Comparison of ENCODE assay signal across 7 cellular contexts in the genomic region with DNA sequence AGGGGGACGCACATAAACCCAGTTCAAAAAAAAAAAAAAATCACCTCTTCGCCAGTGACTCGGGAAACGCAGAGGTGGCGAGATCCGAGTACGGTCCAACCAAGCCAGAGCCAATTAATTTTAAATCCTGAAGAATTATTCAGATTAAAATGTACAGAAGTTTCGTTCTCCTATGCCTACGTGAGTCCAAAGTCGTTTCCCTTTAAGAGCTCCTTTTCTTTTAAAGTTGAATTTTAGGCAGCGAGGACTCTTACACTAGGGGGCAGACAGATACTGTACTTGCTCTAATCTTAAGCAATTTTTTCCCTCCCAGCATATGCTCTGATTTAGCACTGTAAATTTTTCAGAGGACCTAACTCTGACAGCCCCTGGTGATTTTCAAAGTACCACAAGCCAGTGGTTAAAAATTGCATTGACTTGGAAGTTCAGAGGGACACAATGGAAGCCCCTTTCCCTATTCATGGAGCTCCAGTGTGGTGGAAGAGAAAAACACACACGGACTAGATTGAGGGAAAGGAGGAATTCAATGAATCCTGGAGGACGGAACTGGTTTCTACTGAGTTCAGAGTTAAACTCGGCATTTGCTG. TPM values are rescaled to one million over a fixed set of nuclear protein-coding genes. Genes with fewer than 3 reads are reported as not detected.
DNase-seq lines count a peak whose midpoint lies in the region; ATAC-seq, FAIRE-seq and TF ChIP-seq lines count a peak whose summit lies in the region.

No MANE protein-coding gene starts in this region.

- H3K27ac ChIP-seq in epithelial cell of prostate = peak overlapping the region; percentile 60

- peak; percentile 51 for TF ChIP-seq CTCF in GM12873 (IDR thresholded peaks at IDR 0.05; ENCODE audit: insufficient read depth, low read depth, low read length, missing control alignments)

- no peak for ATAC-seq in HG02623 (IDR thresholded peaks at IDR 0.05; ENCODE audit: unreplicated experiment)
- ATAC-seq in HG02970 (IDR thresholded peaks at IDR 0.05; ENCODE audit: low FRiP score, unreplicated experiment) = no peak

- peak; percentile 87 for FAIRE-seq in RCC 7860 (lab: Jason Lieb, UNC)

- DNase-seq in HuH-7.5 (ENCODE audit: low spot score) (peak; percentile 87), RCC 7860 (ENCODE audit: low spot score) (peak; percentile 82), epithelial cell of prostate (ENCODE audit: low read depth, low spot score) (peak; percentile 51), myocyte (ENCODE audit: low read depth) (peak; percentile 87)

RNA-seq across cellular contexts. Expression of a gene that starts 3.3 kb away (rescaled TPM):
- 6.5 and 8.7 TPM in 2 replicates for total RNA-seq in myocyte
- 45.5 TPM for polyA plus RNA-seq in myocyte (2012)
